In the genomic region with DNA sequence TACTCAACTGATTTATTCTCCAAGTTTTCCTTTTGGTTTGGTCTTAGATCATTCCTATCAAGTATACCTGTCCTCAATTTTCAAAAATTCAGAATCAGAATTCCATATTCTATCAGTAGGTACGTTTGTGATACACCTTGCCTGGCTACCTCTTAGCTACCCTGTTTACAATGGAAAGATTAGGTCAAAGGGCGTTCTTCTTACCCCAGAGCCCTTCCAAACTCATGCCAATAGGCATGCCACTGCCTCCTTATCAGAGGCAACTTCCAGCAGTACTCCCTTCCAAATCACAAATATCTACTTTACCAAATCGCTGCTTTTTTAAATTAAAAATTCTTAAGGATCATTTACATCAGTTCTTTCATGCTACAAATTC, we compare ENCODE assay signal across 2 cellular contexts.
TF ChIP-seq lines count a peak whose summit lies in the region.

No MANE protein-coding gene starts in this region.

TF ChIP-seq in A549, 52 proteins besides CTCF, POLR2A, EP300 and RAD21:
- TF ChIP-seq MAFK (IDR thresholded peaks at IDR 0.05; ENCODE audit: partially characterized antibody) (no peak), ESRRA (IDR thresholded peaks at IDR 0.05; ENCODE audit: borderline replicate concordance, low read length) (no peak), PHF8 (IDR thresholded peaks at IDR 0.05; ENCODE audit: borderline replicate concordance, low read depth) (no peak), ELK1 (IDR thresholded peaks at IDR 0.05; ENCODE audit: low read depth, low read length) (no peak), HEYL (CRISPR knock-in tag; IDR thresholded peaks at IDR 0.05) (no peak), ZC3H11A (IDR thresholded peaks at IDR 0.05) (no peak), RNF2 (IDR thresholded peaks at IDR 0.05; ENCODE audit: borderline replicate concordance, low read depth) (no peak), HES2 (IDR thresholded peaks at IDR 0.05) (no peak), MAZ (IDR thresholded peaks at IDR 0.05; ENCODE audit: borderline replicate concordance, low read depth, low read length) (no peak), CBX8 (IDR thresholded peaks at IDR 0.05) (no peak), BHLHE40 (IDR thresholded peaks at IDR 0.05; ENCODE audit: low read depth, low read length) (no peak), HDAC2 (IDR thresholded peaks at IDR 0.05) (no peak), RCOR1 (IDR thresholded peaks at IDR 0.05; ENCODE audit: low read depth, low read length) (no peak), MYC (IDR thresholded peaks at IDR 0.05; ENCODE audit: borderline replicate concordance, low read length) (no peak), GATA3 (IDR thresholded peaks at IDR 0.05; ENCODE audit: borderline replicate concordance) (no peak), POLR2AphosphoS2 (conservative IDR thresholded peaks at IDR 0.05; ENCODE audit: low read length) (no peak), CHD4 (IDR thresholded peaks at IDR 0.05; ENCODE audit: borderline replicate concordance) (no peak), ZFP36 (IDR thresholded peaks at IDR 0.05; ENCODE audit: borderline replicate concordance, partially characterized antibody) (no peak), RFX5 (IDR thresholded peaks at IDR 0.05) (no peak)
- TF ChIP-seq, protein P1, sequence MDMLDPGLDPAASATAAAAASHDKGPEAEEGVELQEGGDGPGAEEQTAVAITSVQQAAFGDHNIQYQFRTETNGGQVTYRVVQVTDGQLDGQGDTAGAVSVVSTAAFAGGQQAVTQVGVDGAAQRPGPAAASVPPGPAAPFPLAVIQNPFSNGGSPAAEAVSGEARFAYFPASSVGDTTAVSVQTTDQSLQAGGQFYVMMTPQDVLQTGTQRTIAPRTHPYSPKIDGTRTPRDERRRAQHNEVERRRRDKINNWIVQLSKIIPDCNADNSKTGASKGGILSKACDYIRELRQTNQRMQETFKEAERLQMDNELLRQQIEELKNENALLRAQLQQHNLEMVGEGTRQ (IDR thresholded peaks at IDR 0.05) = no peak
TF ChIP-seq in A549: peak in this region for 0.

TF ChIP-seq in IMR-90, 13 proteins besides CTCF, POLR2A, EP300 and RAD21:
- TF ChIP-seq MAZ (IDR thresholded peaks at IDR 0.05; ENCODE audit: borderline replicate concordance, low read depth, low read length) = no peak
- TF ChIP-seq MAFK (IDR thresholded peaks at IDR 0.05; ENCODE audit: low read depth, low read length) = no peak
- TF ChIP-seq, protein P1 (IDR thresholded peaks at IDR 0.05; ENCODE audit: low read depth, low read length) = no peak
- no peak for TF ChIP-seq SMC3 (IDR thresholded peaks at IDR 0.05; ENCODE audit: low read depth, low read length)
- TF ChIP-seq NFE2L2 (IDR thresholded peaks at IDR 0.05; ENCODE audit: low read depth, low read length) = no peak
- no peak for TF ChIP-seq MXI1 (IDR thresholded peaks at IDR 0.05; ENCODE audit: borderline replicate concordance, low read depth, low read length)
- TF ChIP-seq BHLHE40 (IDR thresholded peaks at IDR 0.05; ENCODE audit: low read depth, low read length) = no peak
